In genomic region chr12:110330124-110330523, GRCh38 we compare ENCODE assay signal across 17 cellular contexts. TPM values are rescaled to one million over a fixed set of nuclear protein-coding genes. Genes with fewer than 3 reads are reported as not detected.
DNase-seq lines count a peak whose midpoint lies in the region; ATAC-seq, FAIRE-seq and TF ChIP-seq lines count a peak whose summit lies in the region.
"Had no signal": no experiment of that assay in that cellular context is flagged by ENCODE, and none has a peak within 500 bp of the region (broad histone marks: within the 10 kb centered on the region; RNA-seq: fewer than 3 reads in every experiment).

No MANE protein-coding gene starts in this region.

- H3K27ac ChIP-seq in BLaER1 treated with 17β-estradiol and CSF1 and Interleukin-3, amounts not matched to agents 10 nM and 100 nM = peak overlapping the region in 6 of 11 experiments; percentile 7 to 37 (median 28); a peak in 9 of 22 replicates
- H3K27ac ChIP-seq: colonic mucosa, WERI-Rb-1 had no signal

- H3K4me3 Mint-ChIP-seq in activated naive CD8-positive, alpha-beta T cell treated with anti-CD3 and anti-CD28 coated beads, Interleukin-2, amount 50 U/mL, for 24 hours = no peak overlapping the region
- H3K4me3 Mint-ChIP-seq: memory B cell; stimulated activated effector memory CD8-positive, alpha-beta T cell treated with anti-CD3 and anti-CD28 coated beads, Interleukin-12 subunit alpha, Interleukin-12 subunit beta, amount 100 ng/mL, for 72 hours had no signal

- no peak for FAIRE-seq in D721Med (lab: Jason Lieb, UNC)

- peak overlapping the region; percentile 46 for H3K27ac Mint-ChIP-seq in activated naive CD8-positive, alpha-beta T cell treated with anti-CD3 and anti-CD28 coated beads, Interleukin-2, amount 50 U/mL, for 24 hours
- H3K27ac Mint-ChIP-seq: memory B cell; stimulated activated effector memory CD8-positive, alpha-beta T cell treated with anti-CD3 and anti-CD28 coated beads, Interleukin-12 subunit alpha, Interleukin-12 subunit beta, amount 100 ng/mL, for 72 hours had no signal

- no peaks in the 10 kb centered on the region for H3K27me3 Mint-ChIP-seq in activated naive CD8-positive, alpha-beta T cell treated with anti-CD3 and anti-CD28 coated beads, Interleukin-2, amount 50 U/mL, for 24 hours
- H3K27me3 Mint-ChIP-seq: memory B cell had no signal

- in situ Hi-C loops in G401 (cut with HindIII; ENCODE audit: low sequenced_read_pairs) = no loop called here

- DNase-seq in G401 (ENCODE audit: low spot score) (peak; percentile 46), midbrain (lab: John Stamatoyannopoulos, UW) (peak; percentile 46), D721Med (ENCODE audit: insufficient read length, low spot score) (no peak), NCI-H774 (lab: John Stamatoyannopoulos, UW) (no peak)
- DNase-seq in activated naive CD8-positive, alpha-beta T cell treated with anti-CD3 and anti-CD28 coated beads, Interleukin-2, amount 50 U/mL, for 24 hours = no peak
- DNase-seq: activated effector memory CD4-positive, alpha-beta T cell treated with anti-CD3 and anti-CD28 coated beads, Interleukin-2, amount 50 U/mL, for 16 hours; colonic mucosa; NCI-H187 treated with DMSO at 0.1 percent for 48 hours; NCI-H510A treated with DMSO at 0.1 percent for 48 hours; SHP77; thyroid gland; WERI-Rb-1 had no signal

- H4K20me1 ChIP-seq in BLaER1 treated with 17β-estradiol and CSF1 and Interleukin-3, amounts not matched to agents 10 nM and 100 nM = peaks cover 56 to 100% (median 88%) of the 10 kb centered on the region in 11 experiments; a peak in 20 of 22 replicates

- H3K36me3 ChIP-seq in BLaER1 treated with 17β-estradiol and CSF1 and Interleukin-3, amounts not matched to agents 10 nM and 100 nM = peaks cover 99 to 100% (median 100%) of the 10 kb centered on the region in 11 experiments

- no peaks in the 10 kb centered on the region for H3K9me3 Mint-ChIP-seq in activated naive CD8-positive, alpha-beta T cell treated with anti-CD3 and anti-CD28 coated beads, Interleukin-2, amount 50 U/mL, for 24 hours
- H3K9me3 Mint-ChIP-seq: memory B cell; stimulated activated effector memory CD8-positive, alpha-beta T cell treated with anti-CD3 and anti-CD28 coated beads, Interleukin-12 subunit alpha, Interleukin-12 subunit beta, amount 100 ng/mL, for 72 hours had no signal

- peaks cover 0 to 42% (median 23%) of the 10 kb centered on the region in 10 experiments; a peak in 17 of 20 replicates for H3K4me1 ChIP-seq in BLaER1 treated with 17β-estradiol and CSF1 and Interleukin-3, amounts not matched to agents 10 nM and 100 nM
- H3K4me1 ChIP-seq: colonic mucosa had no signal

- ATAC-seq in activated naive CD8-positive, alpha-beta T cell treated with anti-CD3 and anti-CD28 coated beads, Interleukin-2, amount 50 U/mL, for 24 hours = no peak
- ATAC-seq in HG03432 (IDR thresholded peaks at IDR 0.05; ENCODE audit: unreplicated experiment) (no peak), HG03280 (IDR thresholded peaks at IDR 0.05; ENCODE audit: unreplicated experiment) (no peak)
- ATAC-seq: stimulated activated effector memory CD8-positive, alpha-beta T cell treated with anti-CD3 and anti-CD28 coated beads, Interleukin-12 subunit alpha, Interleukin-12 subunit beta, amount 100 ng/mL, for 72 hours had no signal

- H3K4me2 ChIP-seq in BLaER1 treated with 17β-estradiol and CSF1 and Interleukin-3, amounts not matched to agents 10 nM and 100 nM = peak overlapping the region in 10 of 11 experiments; percentile 4 to 69 (median 44); a peak in 17 of 22 replicates

- H3K9ac ChIP-seq in BLaER1 treated with 17β-estradiol and CSF1 and Interleukin-3, amounts not matched to agents 10 nM and 100 nM = peak overlapping the region in 2 of 11 experiments; percentile 5 to 22; a peak in 2 of 22 replicates

- peaks cover 69% of the 10 kb centered on the region for H3K36me3 Mint-ChIP-seq in activated naive CD8-positive, alpha-beta T cell treated with anti-CD3 and anti-CD28 coated beads, Interleukin-2, amount 50 U/mL, for 24 hours (ENCODE audit: low read depth)

- peaks cover 3% of the 10 kb centered on the region for H3K4me1 Mint-ChIP-seq in activated naive CD8-positive, alpha-beta T cell treated with anti-CD3 and anti-CD28 coated beads, Interleukin-2, amount 50 U/mL, for 24 hours
- H3K4me1 Mint-ChIP-seq: stimulated activated effector memory CD8-positive, alpha-beta T cell treated with anti-CD3 and anti-CD28 coated beads, Interleukin-12 subunit alpha, Interleukin-12 subunit beta, amount 100 ng/mL, for 72 hours had no signal

- no peak overlapping the region for H3K4me3 ChIP-seq in BLaER1 treated with 17β-estradiol and CSF1 and Interleukin-3, amounts not matched to agents 10 nM and 100 nM
- H3K4me3 ChIP-seq: colonic mucosa, thyroid gland had no signal

- no peak for TF ChIP-seq CTCF in D721Med (IDR thresholded peaks at IDR 0.05; ENCODE audit: insufficient read depth, missing control alignments)

- no peaks in the 10 kb centered on the region for H3K27me3 ChIP-seq in BLaER1 treated with 17β-estradiol and CSF1 and Interleukin-3, amounts not matched to agents 10 nM and 100 nM
- H3K27me3 ChIP-seq: colonic mucosa, thyroid gland had no signal

- no peaks in the 10 kb centered on the region for H3K9me3 ChIP-seq in BLaER1 treated with 17β-estradiol and CSF1 and Interleukin-3, amounts not matched to agents 10 nM and 100 nM (replicated peaks in 1 of 11)
- H3K9me3 ChIP-seq: colonic mucosa, thyroid gland had no signal

RNA-seq across cellular contexts. Expression of gene ATP2A2, which starts 49.1 kb away (rescaled TPM):
- total RNA-seq in G401 (2014; rRNA removed; shearing (Covaris generic)) = 15.1 and 20.3 TPM in 2 replicates

Comparison
In these comparisons a context has a peak if more than half of its experiments do, and no peak if none do; other contexts are left out.
1. DNase-seq: peak in G401 (single experiment) and midbrain (single experiment); none in activated naive CD8-positive, alpha-beta T cell treated with anti-CD3 and anti-CD28 coated beads, Interleukin-2, amount 50 U/mL, for 24 hours (single experiment), D721Med (single experiment) and NCI-H774 (single experiment).